8 cellular contexts compared by ENCODE assay signal in the genomic region with DNA sequence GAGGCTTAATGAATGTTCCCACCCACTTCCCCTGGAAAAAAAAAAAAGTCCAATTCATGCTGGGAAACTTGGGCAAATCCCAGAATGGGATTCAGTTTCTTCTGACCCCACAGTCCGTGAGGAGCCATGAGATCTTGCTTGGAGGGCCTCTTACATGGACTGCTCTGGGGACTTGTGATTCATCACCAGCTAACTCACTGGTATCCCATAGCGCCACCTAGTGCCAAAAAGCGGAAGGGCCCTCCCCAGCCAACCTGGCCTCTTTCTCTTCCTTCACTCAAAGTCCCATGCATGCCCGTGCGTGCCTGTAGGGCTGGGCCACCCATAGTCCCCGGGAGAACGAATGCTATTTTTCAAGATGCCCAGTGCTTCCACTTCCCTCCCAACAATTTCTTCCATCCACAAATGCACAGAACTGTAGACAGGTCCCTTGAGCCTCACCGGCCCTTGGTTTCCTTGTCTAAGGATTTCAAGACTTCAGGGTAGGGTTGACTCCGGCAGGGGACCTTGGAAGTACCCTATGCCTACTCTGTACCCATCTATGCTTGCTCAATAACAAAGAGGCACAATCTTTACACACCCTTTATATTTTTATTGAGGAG. TPM values are rescaled to one million over a fixed set of nuclear protein-coding genes. Genes with fewer than 3 reads are reported as not detected.
A peak's percentile ranks its signal among the peaks of the same experiment; 100 is the strongest.
DNase-seq lines count a peak whose midpoint lies in the region; ATAC-seq and TF ChIP-seq lines count a peak whose summit lies in the region.

No MANE protein-coding gene starts in this region.

- no peak overlapping the region for H2BK5ac ChIP-seq in mesendoderm (ENCODE audit: low read length)

- H3K27me3 Mint-ChIP-seq in activated CD4-positive, alpha-beta memory T cell treated with anti-CD3 and anti-CD28 coated beads, Interleukin-2, amount 10 ng/mL, durations not matched to agents 7 days and 5 days = peaks cover 33% of the 10 kb centered on the region

- H3K23ac ChIP-seq in mesendoderm (ENCODE audit: low read length) = no peak overlapping the region

- peak; percentile 78 for TF ChIP-seq CTCF in BJ (IDR thresholded peaks at IDR 0.05; ENCODE audit: insufficient read depth, low read depth, low read length)

- peaks cover 7% of the 10 kb centered on the region for H3K4me1 ChIP-seq in mesendoderm (ENCODE audit: control insufficient read depth, low read depth, low read length)

- no peaks in the 10 kb centered on the region for H3K9me3 Mint-ChIP-seq in activated CD4-positive, alpha-beta memory T cell treated with anti-CD3 and anti-CD28 coated beads, Interleukin-2, amount 10 ng/mL, durations not matched to agents 7 days and 5 days

- no peak overlapping the region for H3K18ac ChIP-seq in mesendoderm (ENCODE audit: low read length)

- no peaks in the 10 kb centered on the region for H3K79me2 ChIP-seq in mesendoderm (ENCODE audit: control insufficient read depth, insufficient read depth, low read length)

- no peak overlapping the region for H3K27ac Mint-ChIP-seq in activated CD4-positive, alpha-beta memory T cell treated with anti-CD3 and anti-CD28 coated beads, Interleukin-2, amount 10 ng/mL, durations not matched to agents 7 days and 5 days

- ATAC-seq in GM19043 (IDR thresholded peaks at IDR 0.05; ENCODE audit: low read depth, unreplicated experiment) (peak; percentile 59), HG03571 (IDR thresholded peaks at IDR 0.05; ENCODE audit: unreplicated experiment) (peak; percentile 80)

- H3K27me3 ChIP-seq in BJ (ENCODE audit: control insufficient read depth, insufficient read depth, low read length) = no peaks in the 10 kb centered on the region
- no peaks in the 10 kb centered on the region for H3K27me3 ChIP-seq in mesendoderm (ENCODE audit: insufficient read depth, low read length, poor library complexity)

- no peak overlapping the region for H2BK120ac ChIP-seq in mesendoderm (ENCODE audit: low read depth, low read length)

- H3K27ac ChIP-seq in mesendoderm (ENCODE audit: low read depth, low read length) = no peak overlapping the region

- H3K4me1 Mint-ChIP-seq in activated CD4-positive, alpha-beta memory T cell treated with anti-CD3 and anti-CD28 coated beads, Interleukin-2, amount 10 ng/mL, durations not matched to agents 7 days and 5 days = peaks cover 49% of the 10 kb centered on the region

- H3K36me3 ChIP-seq in BJ (ENCODE audit: control insufficient read depth, insufficient read depth, low read length) = no peaks in the 10 kb centered on the region
- H3K36me3 ChIP-seq in mesendoderm (ENCODE audit: control insufficient read depth, insufficient read depth, low read length) = no peaks in the 10 kb centered on the region

- H3K56ac ChIP-seq in mesendoderm (ENCODE audit: low read length) = peak overlapping the region; percentile 22

- no peaks in the 10 kb centered on the region for H3K79me1 ChIP-seq in mesendoderm (ENCODE audit: low read length)

- POLR2A ChIA-PET in BJ (lab: Charles Lee) = no interaction called here
- POLR2A ChIA-PET in activated CD4-positive, alpha-beta memory T cell treated with anti-CD3 and anti-CD28 coated beads, Interleukin-2, amount 10 ng/mL, durations not matched to agents 7 days and 5 days (lab: Charles Lee) = interaction anchor here (0.6 to 4.0 kb wide), 4 partner anchors 21 to 107 kb away, joined by 3 to 35 read pairs (median 3); no protein-coding TSS in a partner anchor

- H3K4ac ChIP-seq in mesendoderm (ENCODE audit: low read depth, low read length) = no peak overlapping the region

- no peak overlapping the region for H3K9ac ChIP-seq in mesendoderm (ENCODE audit: low read length)

- DNase-seq in BJ (ENCODE audit: low read depth) (peak; percentile 44), NCI-H82 (lab: John Stamatoyannopoulos, UW) (peak; percentile 93), mesendoderm (peak; percentile 87)
- peak; percentile 84 for DNase-seq in activated CD4-positive, alpha-beta memory T cell treated with anti-CD3 and anti-CD28 coated beads, Interleukin-2, amount 10 ng/mL, durations not matched to agents 7 days and 5 days
- DNase-seq in effector CD8-positive, alpha-beta T cell (lab: John Stamatoyannopoulos, UW) = peak; percentile 59
- DNase-seq in stimulated activated CD8-positive, alpha-beta memory T cell treated with anti-CD3 and anti-CD28 coated beads, Interleukin-15, amount 100 ng/mL, for 24 hours (ENCODE audit: low read depth) = peak; percentile 66

- no peak overlapping the region for H2AK5ac ChIP-seq in mesendoderm (ENCODE audit: low read length)

- CTCF ChIA-PET in BJ (lab: Yijun Ruan, JAX) = interaction anchor here (0.7 to 4.8 kb wide), 16 partner anchors 9 to 130 kb away, joined by 3 to 42 read pairs (median 5); no protein-coding TSS in a partner anchor
- CTCF ChIA-PET in activated CD4-positive, alpha-beta memory T cell treated with anti-CD3 and anti-CD28 coated beads, Interleukin-2, amount 10 ng/mL, durations not matched to agents 7 days and 5 days (lab: Charles Lee) = interaction anchor here (0.6 to 6.9 kb wide), 14 partner anchors 10 to 128 kb away, joined by 3 to 95 read pairs (median 4); partner anchors contain the start of gene PIN4

- H3K36me3 Mint-ChIP-seq in activated CD4-positive, alpha-beta memory T cell treated with anti-CD3 and anti-CD28 coated beads, Interleukin-2, amount 10 ng/mL, durations not matched to agents 7 days and 5 days (ENCODE audit: low read depth) = peaks cover 10% of the 10 kb centered on the region

- H3K4me3 Mint-ChIP-seq in activated CD4-positive, alpha-beta memory T cell treated with anti-CD3 and anti-CD28 coated beads, Interleukin-2, amount 10 ng/mL, durations not matched to agents 7 days and 5 days = no peak overlapping the region

- H3K4me3 ChIP-seq in BJ (ENCODE audit: low read depth, low read length) (no peak overlapping the region), mesendoderm (ENCODE audit: low read length) (no peak overlapping the region)

- no peak overlapping the region for H2BK15ac ChIP-seq in mesendoderm (replicated peaks; ENCODE audit: low read depth)

- H4K8ac ChIP-seq in mesendoderm (ENCODE audit: low read depth, low read length) = no peak overlapping the region

- no peak overlapping the region for H3K4me2 ChIP-seq in mesendoderm (ENCODE audit: low read length)

- no peak overlapping the region for H4K5ac ChIP-seq in mesendoderm (ENCODE audit: low read length)

- no CpG with 5 or more reads among the region's 9 CpGs for WGBS in mesendoderm (ENCODE audit: extremely low coverage, insufficient coverage, low lambda C conversion rate)

RNA-seq across cellular contexts. Expression of gene RTL5, which starts 5.1 kb away (rescaled TPM):
- 1.3 and 1.5 TPM in 2 replicates for polyA plus RNA-seq in BJ (2011; rRNA removed)
- polyA minus RNA-seq in BJ (2011; rRNA and poly(A)+ RNA removed) = 3.6 TPM in 2 replicates
- under 1 TPM; 0.13 TPM for total RNA-seq in activated CD4-positive, alpha-beta memory T cell treated with anti-CD3 and anti-CD28 coated beads, Interleukin-2, amount 10 ng/mL, durations not matched to agents 7 days and 5 days
- polyA plus RNA-seq in mesendoderm (2013, experiment 1 of 2) = 2.7 TPM
- 2.7 TPM for polyA plus RNA-seq in mesendoderm (2013, experiment 2 of 2)

RNA-seq across cellular contexts. Expression of gene PIN4, which starts 54.9 kb away (rescaled TPM):
- 6.5 and 15.3 TPM in 2 replicates for polyA plus RNA-seq in BJ (2011; rRNA removed)
- polyA minus RNA-seq in BJ (2011; rRNA and poly(A)+ RNA removed) = 0.57 and 0.87 TPM in 2 replicates
- total RNA-seq in activated CD4-positive, alpha-beta memory T cell treated with anti-CD3 and anti-CD28 coated beads, Interleukin-2, amount 10 ng/mL, durations not matched to agents 7 days and 5 days = 1 to 10 TPM; 7.5 to 8.9 TPM
- 28.0 TPM for polyA plus RNA-seq in mesendoderm (2013, experiment 1 of 2)
- polyA plus RNA-seq in mesendoderm (2013, experiment 2 of 2) = 28.9 TPM
